In the genomic region with DNA sequence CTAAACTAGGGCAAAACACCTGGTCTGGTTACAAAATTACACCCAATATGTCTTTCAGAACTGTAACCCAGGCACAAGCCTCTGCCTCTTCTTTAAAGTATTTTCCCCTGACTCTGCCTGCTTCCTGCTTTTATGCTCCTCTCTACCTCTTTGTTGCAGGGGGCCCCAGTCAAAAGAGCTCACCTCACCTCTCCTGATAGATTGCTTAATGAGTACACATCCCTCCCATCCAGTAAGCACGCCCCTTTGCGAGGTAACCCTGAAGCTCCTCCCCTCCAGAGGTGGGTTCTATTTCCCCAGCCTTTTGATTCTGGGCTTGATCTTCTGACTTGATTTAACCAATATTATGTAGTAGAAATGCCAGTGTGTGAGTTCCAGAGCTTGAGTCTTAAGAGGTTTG, we compare ENCODE assay signal across 23 cellular contexts. TPM values are rescaled to one million over a fixed set of nuclear protein-coding genes. Genes with fewer than 3 reads are reported as not detected.
"Had no signal": no experiment of that assay in that cellular context is flagged by ENCODE, and none has a peak within 500 bp of the region (broad histone marks: within the 10 kb centered on the region; RNA-seq: fewer than 3 reads in every experiment).

No MANE protein-coding gene starts in this region.

- H3K4me3 Mint-ChIP-seq: activated CD4-positive, alpha-beta T cell treated with anti-CD3 and anti-CD28 coated beads for 36 hours; activated T-helper 1 cell treated with anti-CD3 and anti-CD28 coated beads, Interleukin-12 subunit alpha, Interleukin-12 subunit beta, Interleukin-2, Interleukin-4 antibody, amounts not matched to agents 30 ng/mL and 10 ng/mL and 1 ng/mL, durations not matched to agents 14 hours and 24 hours and 36 hours; nephron; stimulated activated memory B cell treated with anti-CD40 and anti-IgM and Interleukin-4, amounts not matched to agents 10 μg/mL and 1 μg/mL and 100 μg/mL, for 72 hours had no signal

- H3K9me3 ChIP-seq: adrenal gland, esophagus squamous epithelium, thoracic aorta, upper lobe of right lung had no signal

- H3K27ac ChIP-seq: adrenal gland, esophagus squamous epithelium, thoracic aorta, upper lobe of right lung had no signal

- H3K4me1 ChIP-seq: adrenal gland, esophagus squamous epithelium, upper lobe of right lung had no signal

- H3K4me3 ChIP-seq: adrenal gland, esophagus squamous epithelium, thoracic aorta, upper lobe of right lung had no signal

- DNase-seq: activated CD4-positive, alpha-beta T cell treated with anti-CD3 and anti-CD28 coated beads for 36 hours; activated CD4-positive, alpha-beta T cell treated with anti-CD3 and anti-CD28 coated beads, Interleukin-2, amount 50 U/mL, for 48 hours; activated gamma-delta T cell treated with Interleukin-2 at 50 U/mL for 16 hours; adrenal gland; effector CD4-positive, alpha-beta T cell; esophagus squamous epithelium; kidney; midbrain; nucleus accumbens; stimulated activated CD4-positive, alpha-beta T cell treated with anti-CD3 and anti-CD28 coated beads, Interleukin-4, amount 100 ng/mL, for 24 hours; upper lobe of right lung had no signal

- H3K27ac Mint-ChIP-seq: activated CD4-positive, alpha-beta T cell treated with anti-CD3 and anti-CD28 coated beads for 36 hours; activated naive CD4-positive, alpha-beta T cell treated with anti-CD3 and anti-CD28 coated beads, Interleukin-2, amount 50 U/mL, for 72 hours; activated T-helper 1 cell treated with anti-CD3 and anti-CD28 coated beads, Interleukin-12 subunit alpha, Interleukin-12 subunit beta, Interleukin-2, Interleukin-4 antibody, amounts not matched to agents 30 ng/mL and 10 ng/mL and 1 ng/mL, durations not matched to agents 14 hours and 24 hours and 36 hours; nephron; stimulated activated memory B cell treated with anti-CD40 and anti-IgM and Interleukin-4, amounts not matched to agents 10 μg/mL and 1 μg/mL and 100 μg/mL, for 72 hours had no signal

- FAIRE-seq: bronchial epithelial cell, endothelial cell of umbilical vein, kidney, TTC549 had no signal

- H3K27me3 ChIP-seq: adrenal gland had no signal

- H3K9me3 Mint-ChIP-seq: activated naive CD4-positive, alpha-beta T cell treated with anti-CD3 and anti-CD28 coated beads, Interleukin-2, amount 50 U/mL, for 72 hours; activated T-helper 1 cell treated with anti-CD3 and anti-CD28 coated beads, Interleukin-12 subunit alpha, Interleukin-12 subunit beta, Interleukin-2, Interleukin-4 antibody, amounts not matched to agents 30 ng/mL and 10 ng/mL and 1 ng/mL, durations not matched to agents 14 hours and 24 hours and 36 hours; nephron; stimulated activated memory B cell treated with anti-CD40 and anti-IgM and Interleukin-4, amounts not matched to agents 10 μg/mL and 1 μg/mL and 100 μg/mL, for 72 hours had no signal

- H3K36me3 Mint-ChIP-seq: activated naive CD4-positive, alpha-beta T cell treated with anti-CD3 and anti-CD28 coated beads, Interleukin-2, amount 50 U/mL, for 72 hours; stimulated activated memory B cell treated with anti-CD40 and anti-IgM and Interleukin-4, amounts not matched to agents 10 μg/mL and 1 μg/mL and 100 μg/mL, for 72 hours had no signal

- H3K36me3 ChIP-seq: adrenal gland, esophagus squamous epithelium, thoracic aorta, upper lobe of right lung had no signal

- ATAC-seq: activated CD4-positive, alpha-beta T cell treated with anti-CD3 and anti-CD28 coated beads for 36 hours; activated naive CD4-positive, alpha-beta T cell treated with anti-CD3 and anti-CD28 coated beads, Interleukin-2, amount 50 U/mL, for 72 hours; left lobe of liver; sciatic nerve; stimulated activated memory B cell treated with anti-CD40 and anti-IgM and Interleukin-4, amounts not matched to agents 10 μg/mL and 1 μg/mL and 100 μg/mL, for 72 hours; upper lobe of right lung had no signal

RNA-seq across cellular contexts. Expression of a gene that starts 56.6 kb away (rescaled TPM):
- total RNA-seq: activated CD4-positive, alpha-beta T cell treated with anti-CD3 and anti-CD28 coated beads for 36 hours; activated naive CD4-positive, alpha-beta T cell treated with anti-CD3 and anti-CD28 coated beads, Interleukin-2, amount 50 U/mL, for 72 hours; activated T-helper 1 cell treated with anti-CD3 and anti-CD28 coated beads, Interleukin-12 subunit alpha, Interleukin-12 subunit beta, Interleukin-2, Interleukin-4 antibody, amounts not matched to agents 30 ng/mL and 10 ng/mL and 1 ng/mL, durations not matched to agents 14 hours and 24 hours and 36 hours; endothelial cell of umbilical vein; glomerular endothelial cell; lung microvascular endothelial cell had no signal
- polyA plus RNA-seq: endothelial cell of umbilical vein had no signal
